In genomic region chr17:29616300-29617048, GRCh38 we compare ENCODE assay signal across 8 cellular contexts. TPM values are rescaled to one million over a fixed set of nuclear protein-coding genes. Genes with fewer than 3 reads are reported as not detected.
DNase-seq lines count a peak whose midpoint lies in the region; ATAC-seq and TF ChIP-seq lines count a peak whose summit lies in the region.

No MANE protein-coding gene starts in this region.

- no peaks in the 10 kb centered on the region for H3K27me3 ChIP-seq in stomach smooth muscle (ENCODE audit: control insufficient read depth in 1 of 2, insufficient read depth in 2 of 2, low read length in 2 of 2)

- no peak for TF ChIP-seq CTCF in activated CD8-positive, alpha-beta T cell treated with anti-CD3 and anti-CD28 coated beads for 36 hours (IDR thresholded peaks at IDR 0.05)

- POLR2A ChIA-PET in activated CD4-positive, alpha-beta T cell treated with anti-CD3 and anti-CD28 coated beads, Interleukin-2, amount 10 ng/mL, durations not matched to agents 7 days and 5 days (lab: Charles Lee): interaction anchor here (0.6 to 1.1 kb wide), 5 partner anchors 24 to 313 kb away, joined by 3 to 5 read pairs (median 3); partner anchors contain the start of genes ANKRD13B and SSH2
- POLR2A ChIA-PET in activated CD8-positive, alpha-beta T cell treated with anti-CD3 and anti-CD28 coated beads for 36 hours (lab: Charles Lee): interaction anchor here (1.0 to 4.2 kb wide), 24 partner anchors 8 to 470 kb away, joined by 3 to 32 read pairs (median 6); partner anchors contain the start of genes ANKRD13B and TP53I13

- peak overlapping the region; percentile 14 to 21 for H3K9ac ChIP-seq in stomach smooth muscle (ENCODE audit: low read length in 2 of 2)

- no peak for ATAC-seq in activated CD8-positive, alpha-beta T cell treated with anti-CD3 and anti-CD28 coated beads for 36 hours

- peak overlapping the region; percentile 48 to 69 for H3K4me3 ChIP-seq in stomach smooth muscle (ENCODE audit: low read length in 2 of 2)

- CTCF ChIA-PET in activated CD4-positive, alpha-beta T cell treated with anti-CD3 and anti-CD28 coated beads, Interleukin-2, amount 10 ng/mL, durations not matched to agents 7 days and 5 days (lab: Charles Lee): interaction anchor here (0.5 to 7.8 kb wide), 49 partner anchors 8 to 850 kb away, joined by 3 to 116 read pairs (median 5); partner anchors contain the start of genes ABHD15, ANKRD13B, SSH2 and TP53I13
- CTCF ChIA-PET in activated CD8-positive, alpha-beta T cell treated with anti-CD3 and anti-CD28 coated beads for 36 hours (lab: Charles Lee): interaction anchor here (0.7 to 8.5 kb wide), 34 partner anchors 8 to 468 kb away, joined by 3 to 172 read pairs (median 6); partner anchors contain the start of genes ABHD15, ANKRD13B, GIT1 and SSH2

- H3K27me3 Mint-ChIP-seq in activated CD4-positive, alpha-beta T cell treated with anti-CD3 and anti-CD28 coated beads, Interleukin-2, amount 10 ng/mL, durations not matched to agents 7 days and 5 days: peaks cover 8% of the 10 kb centered on the region
- H3K27me3 Mint-ChIP-seq in activated CD8-positive, alpha-beta T cell treated with anti-CD3 and anti-CD28 coated beads for 36 hours: peaks cover 2% of the 10 kb centered on the region
- peaks cover 4 to 6% (median 6%) of the 10 kb centered on the region in 3 donors for H3K27me3 Mint-ChIP-seq in immature natural killer cell (ENCODE audit: low read depth in 3 of 3)

- intact Hi-C loops in activated CD8-positive, alpha-beta T cell treated with anti-CD3 and anti-CD28 coated beads for 36 hours (cut with micrococcal nuclease): loop anchor here (5.0 kb wide), 1 partner anchor 34 kb away; no protein-coding TSS in a partner anchor

- peaks cover 85% of the 10 kb centered on the region for H3K4me1 ChIP-seq in stomach smooth muscle (ENCODE audit: control insufficient read depth, insufficient read depth, low read length)

- H3K36me3 Mint-ChIP-seq in activated CD4-positive, alpha-beta T cell treated with anti-CD3 and anti-CD28 coated beads, Interleukin-2, amount 10 ng/mL, durations not matched to agents 7 days and 5 days (ENCODE audit: low read depth): no peaks in the 10 kb centered on the region
- H3K36me3 Mint-ChIP-seq in activated CD8-positive, alpha-beta T cell treated with anti-CD3 and anti-CD28 coated beads for 36 hours (ENCODE audit: low read depth): no peaks in the 10 kb centered on the region
- H3K36me3 Mint-ChIP-seq in immature natural killer cell: no peaks in the 10 kb centered on the region

- no peaks in the 10 kb centered on the region for H3K9me3 ChIP-seq in stomach smooth muscle (ENCODE audit: control insufficient read depth in 2 of 2, low read length in 2 of 2)

- peaks cover 46% of the 10 kb centered on the region for H3K4me1 Mint-ChIP-seq in activated CD4-positive, alpha-beta T cell treated with anti-CD3 and anti-CD28 coated beads, Interleukin-2, amount 10 ng/mL, durations not matched to agents 7 days and 5 days
- peaks cover 35% of the 10 kb centered on the region for H3K4me1 Mint-ChIP-seq in activated CD8-positive, alpha-beta T cell treated with anti-CD3 and anti-CD28 coated beads for 36 hours (ENCODE audit: low read depth)
- peaks cover 44 to 46% of the 10 kb centered on the region in 2 donors for H3K4me1 Mint-ChIP-seq in immature natural killer cell

- peak overlapping the region; percentile 92 for H3K27ac Mint-ChIP-seq in activated CD4-positive, alpha-beta T cell treated with anti-CD3 and anti-CD28 coated beads, Interleukin-2, amount 10 ng/mL, durations not matched to agents 7 days and 5 days
- H3K27ac Mint-ChIP-seq in activated CD8-positive, alpha-beta T cell treated with anti-CD3 and anti-CD28 coated beads for 36 hours: no peak overlapping the region
- peak overlapping the region; percentile 59 to 95 (median 86) for H3K27ac Mint-ChIP-seq in immature natural killer cell

- H3K4me3 Mint-ChIP-seq in activated CD4-positive, alpha-beta T cell treated with anti-CD3 and anti-CD28 coated beads, Interleukin-2, amount 10 ng/mL, durations not matched to agents 7 days and 5 days: peak overlapping the region; percentile 82
- peak overlapping the region; percentile 84 for H3K4me3 Mint-ChIP-seq in activated CD8-positive, alpha-beta T cell treated with anti-CD3 and anti-CD28 coated beads for 36 hours
- peak overlapping the region; percentile 90 to 96 (median 92) for H3K4me3 Mint-ChIP-seq in immature natural killer cell

- H3K36me3 ChIP-seq in stomach smooth muscle (ENCODE audit: control insufficient read depth in 2 of 2, insufficient read depth in 2 of 2, low read length in 2 of 2): no peaks in the 10 kb centered on the region

- DNase-seq in activated CD4-positive, alpha-beta T cell treated with anti-CD3 and anti-CD28 coated beads, Interleukin-2, amount 10 ng/mL, durations not matched to agents 7 days and 5 days: peak; percentile 18
- no peak for DNase-seq in activated CD4-positive, alpha-beta T cell treated with anti-CD3 and anti-CD28 coated beads, Interleukin-2, amount 50 U/mL, for 1 hour
- no peak for DNase-seq in activated CD8-positive, alpha-beta T cell treated with anti-CD3 and anti-CD28 coated beads for 36 hours
- DNase-seq in immature natural killer cell (no peak), cerebellar cortex (ENCODE audit: low spot score) (no peak), activated gamma-delta T cell (lab: John Stamatoyannopoulos, UW) (no peak), NCI-H146 (lab: John Stamatoyannopoulos, UW) (no peak)

- H3K9me3 Mint-ChIP-seq in activated CD4-positive, alpha-beta T cell treated with anti-CD3 and anti-CD28 coated beads, Interleukin-2, amount 10 ng/mL, durations not matched to agents 7 days and 5 days: no peaks in the 10 kb centered on the region
- H3K9me3 Mint-ChIP-seq in activated CD8-positive, alpha-beta T cell treated with anti-CD3 and anti-CD28 coated beads for 36 hours: no peaks in the 10 kb centered on the region
- H3K9me3 Mint-ChIP-seq in immature natural killer cell: no peaks in the 10 kb centered on the region

- no peak overlapping the region for H3K27ac ChIP-seq in stomach smooth muscle (ENCODE audit: low read length)

RNA-seq across cellular contexts. Expression of gene CORO6, which starts 6.2 kb away (rescaled TPM):
- total RNA-seq in activated CD4-positive, alpha-beta T cell treated with anti-CD3 and anti-CD28 coated beads, Interleukin-2, amount 10 ng/mL, durations not matched to agents 7 days and 5 days: 1 to 10 TPM; 2.4 to 3.1 TPM
- 10 to 100 TPM; 11.6 to 13.0 TPM for total RNA-seq in activated CD8-positive, alpha-beta T cell treated with anti-CD3 and anti-CD28 coated beads for 36 hours
- polyA plus RNA-seq in immature natural killer cell: 1 to 10 TPM in 1 of 3 donors, under 1 TPM in 2; 0.12 to 1.3 (median 0.38) TPM

RNA-seq across cellular contexts. Expression of gene ANKRD13B, which starts 23.5 kb away (rescaled TPM):
- total RNA-seq in activated CD4-positive, alpha-beta T cell treated with anti-CD3 and anti-CD28 coated beads, Interleukin-2, amount 10 ng/mL, durations not matched to agents 7 days and 5 days: 10 to 100 TPM; 12.3 to 12.8 TPM
- total RNA-seq in activated CD8-positive, alpha-beta T cell treated with anti-CD3 and anti-CD28 coated beads for 36 hours: 10 to 100 TPM; 22.8 to 22.9 TPM
- polyA plus RNA-seq in immature natural killer cell: under 1 TPM in 1 of 3 donors, not detected in 2; 0.18 TPM

RNA-seq across cellular contexts. Expression of gene GIT1, which starts 27.0 kb away (rescaled TPM):
- 100 to 1,000 TPM; 107 TPM for total RNA-seq in activated CD4-positive, alpha-beta T cell treated with anti-CD3 and anti-CD28 coated beads, Interleukin-2, amount 10 ng/mL, durations not matched to agents 7 days and 5 days
- total RNA-seq in activated CD8-positive, alpha-beta T cell treated with anti-CD3 and anti-CD28 coated beads for 36 hours: 10 to 100 TPM; 54.8 to 59.3 TPM
- 1 to 10 TPM; 2.3 to 8.9 (median 5.1) TPM for polyA plus RNA-seq in immature natural killer cell

RNA-seq across cellular contexts. Expression of gene TP53I13, which starts 48.0 kb away (rescaled TPM):
- total RNA-seq in activated CD4-positive, alpha-beta T cell treated with anti-CD3 and anti-CD28 coated beads, Interleukin-2, amount 10 ng/mL, durations not matched to agents 7 days and 5 days: 10 to 100 TPM; 71.4 to 75.0 TPM
- total RNA-seq in activated CD8-positive, alpha-beta T cell treated with anti-CD3 and anti-CD28 coated beads for 36 hours: 10 to 100 TPM; 46.7 to 50.2 TPM
- polyA plus RNA-seq in immature natural killer cell: 10 to 100 TPM; 41.6 to 50.5 (median 47.0) TPM

RNA-seq across cellular contexts. Expression of gene ABHD15, which starts 49.6 kb away (rescaled TPM):
- total RNA-seq in activated CD4-positive, alpha-beta T cell treated with anti-CD3 and anti-CD28 coated beads, Interleukin-2, amount 10 ng/mL, durations not matched to agents 7 days and 5 days: 10 to 100 TPM; 16.9 to 18.0 TPM
- 10 to 100 TPM in 1 of 2 experiments, 1 to 10 TPM in 1; 9.7 to 10.1 TPM for total RNA-seq in activated CD8-positive, alpha-beta T cell treated with anti-CD3 and anti-CD28 coated beads for 36 hours
- polyA plus RNA-seq in immature natural killer cell: 10 to 100 TPM; 31.6 to 36.7 (median 34.0) TPM
